Comparison of ENCODE assay signal across 26 cellular contexts in the genomic region with DNA sequence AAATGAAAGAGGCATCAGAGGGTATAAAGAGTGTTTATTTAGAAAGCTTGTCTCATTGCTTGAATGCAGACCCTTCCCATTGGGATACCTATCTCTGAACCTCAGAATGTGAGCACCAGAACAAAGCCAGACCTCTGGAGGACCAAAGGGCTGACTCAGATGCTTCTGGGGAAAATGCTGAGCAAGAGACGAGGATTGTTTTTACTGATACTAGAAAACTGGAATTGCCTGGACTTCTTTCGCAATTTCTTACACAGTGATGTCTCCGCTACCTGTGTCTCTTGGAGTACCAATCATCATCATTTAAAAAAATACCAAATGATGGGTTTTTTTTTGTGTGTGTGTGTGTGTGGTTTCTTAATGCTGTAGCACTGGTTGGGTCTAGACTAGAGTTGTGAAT. TPM values are rescaled to one million over a fixed set of nuclear protein-coding genes. Genes with fewer than 3 reads are reported as not detected.
DNase-seq lines count a peak whose midpoint lies in the region; ATAC-seq and TF ChIP-seq lines count a peak whose summit lies in the region.
"Had no signal": no experiment of that assay in that cellular context is flagged by ENCODE, and none has a peak within 500 bp of the region (broad histone marks: within the 10 kb centered on the region; RNA-seq: fewer than 3 reads in every experiment).

No MANE protein-coding gene starts in this region.

- no peak for ATAC-seq in HG03442 (IDR thresholded peaks at IDR 0.05; ENCODE audit: unreplicated experiment)
- ATAC-seq in HG02759 (IDR thresholded peaks at IDR 0.05; ENCODE audit: unreplicated experiment), result no peak
- ATAC-seq: left lung; right lobe of liver; stimulated activated naive CD8-positive, alpha-beta T cell treated with anti-CD3 and anti-CD28 coated beads, Interleukin-15, amount 100 ng/mL, for 72 hours had no signal

- peak; percentile 37 for DNase-seq in NCI-H748 (lab: John Stamatoyannopoulos, UW; ENCODE audit: unreplicated experiment)
- no peak for DNase-seq in NCI-H748 treated with DMSO at 0.1 percent for 48 hours (lab: John Stamatoyannopoulos, UW)
- peak; percentile 67 for DNase-seq in amniotic epithelial cell (ENCODE audit: low read depth)
- DNase-seq in fibroblast of the aortic adventitia (ENCODE audit: low read depth), result peak; percentile 5
- DNase-seq in GDM1 (lab: John Stamatoyannopoulos, UW), result no peak
- no peak for DNase-seq in progenitor cell of endocrine pancreas (ENCODE audit: low spot score, unreplicated experiment)
- DNase-seq: activated CD8-positive, alpha-beta memory T cell treated with anti-CD3 and anti-CD28 coated beads for 24 hours; activated T-cell treated with anti-CD3 and anti-CD28 coated beads for 4 hours; CD4-positive, CD25-positive, alpha-beta regulatory T cell; DND-41; effector CD4-positive, alpha-beta T cell; KBM-7; left lung; right lobe of liver; SJCRH30; stimulated activated CD8-positive, alpha-beta memory T cell treated with anti-CD3 and anti-CD28 coated beads, Interleukin-4, amount 100 ng/mL, for 48 hours; stimulated activated naive CD8-positive, alpha-beta T cell treated with anti-CD3 and anti-CD28 coated beads, Interleukin-15, amount 100 ng/mL, for 72 hours; T-helper 9 cell; uterus had no signal

- H3K4me3 Mint-ChIP-seq in progenitor cell of endocrine pancreas (ENCODE audit: low read depth), result no peak overlapping the region
- H3K4me3 Mint-ChIP-seq: activated naive CD4-positive, alpha-beta T cell treated with anti-CD3 and anti-CD28 coated beads, Interleukin-2, amount 50 U/mL, for 24 hours; CD4-positive, CD25-positive, alpha-beta regulatory T cell; memory B cell; stimulated activated naive CD8-positive, alpha-beta T cell treated with anti-CD3 and anti-CD28 coated beads, Interleukin-15, amount 100 ng/mL, for 72 hours had no signal

- TF ChIP-seq CTCF in fibroblast of the aortic adventitia (IDR thresholded peaks at IDR 0.05; ENCODE audit: insufficient read depth, low read length) (no peak), progenitor cell of endocrine pancreas (IDR thresholded peaks at IDR 0.05; ENCODE audit: unreplicated experiment) (no peak)

- H3K27me3 Mint-ChIP-seq in progenitor cell of endocrine pancreas, result peaks cover 5% of the 10 kb centered on the region
- H3K27me3 Mint-ChIP-seq: CD4-positive, CD25-positive, alpha-beta regulatory T cell had no signal

- H3K4me1 Mint-ChIP-seq in progenitor cell of endocrine pancreas (ENCODE audit: low read depth), result peaks cover 8% of the 10 kb centered on the region
- H3K4me1 Mint-ChIP-seq: activated naive CD4-positive, alpha-beta T cell treated with anti-CD3 and anti-CD28 coated beads, Interleukin-2, amount 50 U/mL, for 24 hours; CD4-positive, CD25-positive, alpha-beta regulatory T cell; memory B cell; stimulated activated naive CD8-positive, alpha-beta T cell treated with anti-CD3 and anti-CD28 coated beads, Interleukin-15, amount 100 ng/mL, for 72 hours had no signal

- H3K4me3 ChIP-seq in fibroblast of the aortic adventitia (ENCODE audit: low read depth, low read length), result no peak overlapping the region
- H3K4me3 ChIP-seq: breast epithelium, left lung, right lobe of liver, SJCRH30, uterus had no signal

- H3K36me3 Mint-ChIP-seq in progenitor cell of endocrine pancreas (ENCODE audit: insufficient read depth), result no peaks in the 10 kb centered on the region
- H3K36me3 Mint-ChIP-seq: activated naive CD4-positive, alpha-beta T cell treated with anti-CD3 and anti-CD28 coated beads, Interleukin-2, amount 50 U/mL, for 24 hours; CD4-positive, CD25-positive, alpha-beta regulatory T cell; memory B cell had no signal

- H3K9me3 Mint-ChIP-seq in progenitor cell of endocrine pancreas (ENCODE audit: low read depth), result no peaks in the 10 kb centered on the region
- H3K9me3 Mint-ChIP-seq: activated naive CD4-positive, alpha-beta T cell treated with anti-CD3 and anti-CD28 coated beads, Interleukin-2, amount 50 U/mL, for 24 hours; activated T-helper 2 cell treated with anti-CD3 and anti-CD28 coated beads, Interferon-gamma antibody, Interleukin-2, Interleukin-4, amounts not matched to agents 10 μg/mL and 5 μg/mL and 100 μg/mL, durations not matched to agents 14 hours and 24 hours and 36 hours; CD4-positive, CD25-positive, alpha-beta regulatory T cell; memory B cell; stimulated activated naive CD8-positive, alpha-beta T cell treated with anti-CD3 and anti-CD28 coated beads, Interleukin-15, amount 100 ng/mL, for 72 hours had no signal

- H3K27ac Mint-ChIP-seq in progenitor cell of endocrine pancreas, result no peak overlapping the region
- H3K27ac Mint-ChIP-seq: activated naive CD4-positive, alpha-beta T cell treated with anti-CD3 and anti-CD28 coated beads, Interleukin-2, amount 50 U/mL, for 24 hours; activated T-helper 2 cell treated with anti-CD3 and anti-CD28 coated beads, Interferon-gamma antibody, Interleukin-2, Interleukin-4, amounts not matched to agents 10 μg/mL and 5 μg/mL and 100 μg/mL, durations not matched to agents 14 hours and 24 hours and 36 hours; CD4-positive, CD25-positive, alpha-beta regulatory T cell; memory B cell; stimulated activated naive CD8-positive, alpha-beta T cell treated with anti-CD3 and anti-CD28 coated beads, Interleukin-15, amount 100 ng/mL, for 72 hours had no signal

RNA-seq across cellular contexts. Expression of a gene that starts 55.6 kb away (rescaled TPM):
- total RNA-seq in fibroblast of the aortic adventitia (ENCODE audit: low replicate concordance) (0.45 and 1.8 TPM in 2 replicates), progenitor cell of endocrine pancreas (1.1 TPM in 2 replicates)
- total RNA-seq: activated T-helper 2 cell treated with anti-CD3 and anti-CD28 coated beads, Interferon-gamma antibody, Interleukin-2, Interleukin-4, amounts not matched to agents 10 μg/mL and 5 μg/mL and 100 μg/mL, durations not matched to agents 14 hours and 24 hours and 36 hours; CD4-positive, CD25-positive, alpha-beta regulatory T cell; H1; SJCRH30 had no signal

Comparison
In these comparisons a context has a peak if more than half of its experiments do, and no peak if none do; other contexts are left out.
1. DNase-seq: peak in NCI-H748 (single experiment), amniotic epithelial cell (single experiment) and fibroblast of the aortic adventitia (single experiment); none in NCI-H748 treated with DMSO at 0.1 percent for 48 hours (single experiment), GDM1 (single experiment) and progenitor cell of endocrine pancreas (single experiment).